Comparison of ENCODE assay signal across 8 cellular contexts in the genomic region with DNA sequence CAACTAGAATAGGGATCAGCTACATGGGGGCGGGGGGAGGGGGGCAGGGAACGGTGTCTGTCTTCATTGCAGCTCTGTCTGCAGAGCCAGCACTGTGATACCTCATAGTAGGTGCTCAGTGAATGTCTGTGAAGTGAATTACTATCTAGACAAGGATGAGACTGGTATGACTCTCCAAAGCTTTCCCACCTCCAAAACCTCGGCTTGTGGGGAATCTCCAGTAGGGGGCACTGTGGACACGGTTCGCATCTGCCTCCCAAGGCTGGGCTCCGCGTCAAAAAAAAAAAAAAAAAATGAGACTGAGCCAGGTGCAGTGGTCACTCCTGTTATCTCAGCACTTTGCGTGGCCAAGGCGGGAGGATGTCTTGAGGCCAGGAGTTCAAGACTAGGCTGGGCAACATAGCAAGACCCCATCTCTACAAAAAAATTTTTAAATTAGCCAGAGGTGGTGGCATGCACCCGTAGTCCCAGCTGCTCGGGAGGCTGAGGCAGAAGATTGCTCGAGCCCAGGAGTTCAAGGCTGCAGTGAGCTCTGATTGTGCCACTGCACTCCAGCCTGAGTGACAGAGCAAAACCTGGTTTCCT. TPM values are rescaled to one million over a fixed set of nuclear protein-coding genes. Genes with fewer than 3 reads are reported as not detected.
DNase-seq lines count a peak whose midpoint lies in the region; ATAC-seq and TF ChIP-seq lines count a peak whose summit lies in the region.

No MANE protein-coding gene starts in this region.

- no peak overlapping the region for H4K5ac ChIP-seq in IMR-90 (ENCODE audit: low read depth, low read length)

- peak overlapping the region; percentile 77 for H3K27ac ChIP-seq in IMR-90 (ENCODE audit: insufficient read depth, low read length)
- H3K27ac ChIP-seq in cardiac muscle cell, result no peak overlapping the region

- H3K9me3 ChIP-seq in IMR-90 (ENCODE audit: control insufficient read depth, insufficient read depth, low read length) (no peaks in the 10 kb centered on the region), cardiac muscle cell (ENCODE audit: low read depth) (no peaks in the 10 kb centered on the region)

- no peak overlapping the region for H3K4me3 Mint-ChIP-seq in activated CD4-positive, alpha-beta memory T cell treated with anti-CD3 and anti-CD28 coated beads for 36 hours

- peak overlapping the region; percentile 78 for H2AK9ac ChIP-seq in IMR-90 (replicated peaks; ENCODE audit: low read depth, low read length, poor library complexity)

- H3K9ac ChIP-seq in IMR-90 (ENCODE audit: low read depth, low read length), result no peak overlapping the region

- H2AFZ ChIP-seq in IMR-90 (replicated peaks; ENCODE audit: low read length, poor library complexity), result peak overlapping the region; percentile 55

- BruUV-seq in IMR-90 (replicated peaks; lab: Mats Ljungman, UMichigan), result no TSS peak

- H3K23ac ChIP-seq in IMR-90 (ENCODE audit: low read depth, low read length), result peak overlapping the region; percentile 94; the same call in 1 of the 2 replicates

- H2BK120ac ChIP-seq in IMR-90 (ENCODE audit: low read depth, low read length), result peak overlapping the region; percentile 97

- H3K4me2 ChIP-seq in IMR-90 (ENCODE audit: low read depth, low read length), result no peak overlapping the region

- peak overlapping the region; percentile 81 for H3K14ac ChIP-seq in IMR-90 (replicated peaks; ENCODE audit: low read depth, low read length)

- H3K27me3 Mint-ChIP-seq in activated CD4-positive, alpha-beta memory T cell treated with anti-CD3 and anti-CD28 coated beads for 36 hours, result no peaks in the 10 kb centered on the region

- H2AK5ac ChIP-seq in IMR-90 (ENCODE audit: low read depth, low read length), result peak overlapping the region; percentile 94

- dilution Hi-C loops in IMR-90 (cut with HindIII; ENCODE audit: low sequenced_read_pairs, unreplicated experiment), result no loop called here

- ATAC-seq in IMR-90 (ENCODE audit: low read depth) (peak; percentile 64), HG03342 (IDR thresholded peaks at IDR 0.05; ENCODE audit: unreplicated experiment) (no peak), GM19467 (IDR thresholded peaks at IDR 0.05; ENCODE audit: unreplicated experiment) (no peak)

- DNase-seq in DMS53 (lab: John Stamatoyannopoulos, UW) (peak; percentile 81), IMR-90 (peak; percentile 67), cardiac muscle cell (ENCODE audit: low read depth in 1 of 2, low spot score in 1 of 2) (peak; percentile 44 to 79)
- peak; percentile 58 for DNase-seq in activated CD4-positive, alpha-beta memory T cell treated with anti-CD3 and anti-CD28 coated beads for 36 hours
- DNase-seq in stimulated activated CD4-positive, alpha-beta T cell treated with anti-CD3 and anti-CD28 coated beads, Interleukin-12 subunit alpha, Interleukin-12 subunit beta, amount 100 ng/mL, for 48 hours (ENCODE audit: low read depth in 2 of 3, low spot score in 1 of 3), result peak; percentile 23 to 45 (median 33)
- no peak for DNase-seq in effector CD8-positive, alpha-beta T cell (lab: John Stamatoyannopoulos, UW)

- H3K4me1 Mint-ChIP-seq in activated CD4-positive, alpha-beta memory T cell treated with anti-CD3 and anti-CD28 coated beads for 36 hours (ENCODE audit: low read depth), result peaks cover 11% of the 10 kb centered on the region

- no peaks in the 10 kb centered on the region for H3K9me3 Mint-ChIP-seq in activated CD4-positive, alpha-beta memory T cell treated with anti-CD3 and anti-CD28 coated beads for 36 hours

- 80% methylated on average over 4 of the region's 12 CpGs; no CpG with 5 or more reads in 1 of the 2 experiments for WGBS in IMR-90 (ENCODE audit: extremely low coverage in 2 of 2, insufficient read length in 1 of 2), 2 experiments

- H3K56ac ChIP-seq in IMR-90 (ENCODE audit: extremely low read depth, insufficient read depth, low read length), result peak overlapping the region; percentile 56; the same call in 1 of the 2 replicates

- peak; percentile 76 for TF ChIP-seq RAD21 in IMR-90 (IDR thresholded peaks at IDR 0.05; ENCODE audit: low read length)

- intact Hi-C loops in IMR-90 (cut with micrococcal nuclease), result loop anchor here (1.0 kb wide), 1 partner anchor 43 kb away; no protein-coding TSS in a partner anchor
- intact Hi-C loops in activated CD4-positive, alpha-beta memory T cell treated with anti-CD3 and anti-CD28 coated beads for 36 hours (cut with micrococcal nuclease), result loop anchor here (1.0 kb wide), 1 partner anchor 42 kb away; no protein-coding TSS in a partner anchor

- H3K4me1 ChIP-seq in IMR-90 (ENCODE audit: control insufficient read depth, insufficient read depth, low read length) (peaks cover 14% of the 10 kb centered on the region), cardiac muscle cell (ENCODE audit: low read depth) (no peaks in the 10 kb centered on the region)

- H3K4ac ChIP-seq in IMR-90 (ENCODE audit: low read depth, low read length), result peak overlapping the region; percentile 98

- no peak overlapping the region for H3K27ac Mint-ChIP-seq in activated CD4-positive, alpha-beta memory T cell treated with anti-CD3 and anti-CD28 coated beads for 36 hours

- POLR2A ChIA-PET in IMR-90 (lab: Charles Lee; ENCODE audit: unreplicated experiment), result interaction anchor here (0.7 kb wide), 1 partner anchor 45 kb away, joined by 5 read pairs; no protein-coding TSS in a partner anchor
- POLR2A ChIA-PET in activated CD4-positive, alpha-beta memory T cell treated with anti-CD3 and anti-CD28 coated beads for 36 hours (lab: Charles Lee), result interaction anchor here (0.8 kb wide), 1 partner anchor 10 kb away, joined by 3 read pairs; no protein-coding TSS in a partner anchor

- no peak overlapping the region for H3K4me3 ChIP-seq in IMR-90 (ENCODE audit: insufficient read depth, low read depth, low read length)
- no peak overlapping the region for H3K4me3 ChIP-seq in cardiac muscle cell

- peaks cover 5% of the 10 kb centered on the region; the same call in 1 of the 2 replicates for H4K20me1 ChIP-seq in IMR-90 (ENCODE audit: insufficient read depth, low read length)

- TF ChIP-seq POLR2A in IMR-90 (IDR thresholded peaks at IDR 0.05; ENCODE audit: low read depth, low read length), result no peak

- H3K36me3 ChIP-seq in IMR-90 (ENCODE audit: control insufficient read depth, insufficient read depth, low read length), result peaks cover 6% of the 10 kb centered on the region; the same call in 1 of the 2 replicates
- H3K36me3 ChIP-seq in cardiac muscle cell, result no peaks in the 10 kb centered on the region

- CTCF ChIA-PET in IMR-90 (lab: Yijun Ruan, JAX), result interaction anchor here (0.6 to 1.4 kb wide), 6 partner anchors 8 to 42 kb away, joined by 3 to 6 read pairs (median 4); no protein-coding TSS in a partner anchor
- CTCF ChIA-PET in activated CD4-positive, alpha-beta memory T cell treated with anti-CD3 and anti-CD28 coated beads for 36 hours (lab: Charles Lee), result interaction anchor here (0.6 to 2.7 kb wide), 11 partner anchors 9 to 1103 kb away, joined by 3 to 9 read pairs (median 5); a partner anchor contains a TSS

- peak overlapping the region; percentile 25 to 90; a peak in 3 of 4 replicates for H4K8ac ChIP-seq in IMR-90 (ENCODE audit: low read depth in 2 of 2, low read length in 2 of 2)

- H2BK5ac ChIP-seq in IMR-90 (ENCODE audit: low read depth, low read length, poor library complexity, severe bottlenecking), result peak overlapping the region; percentile 92

- no peaks in the 10 kb centered on the region for H3K27me3 ChIP-seq in IMR-90 (ENCODE audit: control insufficient read depth, insufficient read depth, low read length)
- no peaks in the 10 kb centered on the region for H3K27me3 ChIP-seq in cardiac muscle cell

- peak overlapping the region; percentile 96 for H2BK20ac ChIP-seq in IMR-90 (ENCODE audit: low read depth, low read length)

- peak overlapping the region; percentile 86; the same call in 2 of the 3 replicates for H2BK15ac ChIP-seq in IMR-90 (ENCODE audit: low read depth, low read length)

- H3K18ac ChIP-seq in IMR-90 (ENCODE audit: low read depth, low read length), result peak overlapping the region; percentile 38; the same call in 1 of the 2 replicates

- H3K9me1 ChIP-seq in IMR-90 (ENCODE audit: insufficient read depth, low read length), result peaks cover 15% of the 10 kb centered on the region

- in situ Hi-C loops in IMR-90 (cut with MboI; ENCODE audit: low sequenced_read_pairs), result loop anchor here (5.0 kb wide), 1 partner anchor 42 kb away; no protein-coding TSS in a partner anchor

- H4K91ac ChIP-seq in IMR-90 (ENCODE audit: insufficient read depth, low read depth, low read length), result peak overlapping the region; percentile 78

- peaks cover 22 to 60% of the 10 kb centered on the region in 2 experiments for H3K79me1 ChIP-seq in IMR-90 (ENCODE audit: low read depth in 1 of 2, low read length in 2 of 2)

- H3K36me3 Mint-ChIP-seq in activated CD4-positive, alpha-beta memory T cell treated with anti-CD3 and anti-CD28 coated beads for 36 hours, result peaks cover 11% of the 10 kb centered on the region

- peak; percentile 80 for TF ChIP-seq CTCF in IMR-90 (conservative IDR thresholded peaks at IDR 0.05; ENCODE audit: low read depth, low read length)
- peak; percentile 83 for TF ChIP-seq CTCF in cardiac muscle cell (IDR thresholded peaks at IDR 0.05; ENCODE audit: low read depth, low read length)

TF ChIP-seq in IMR-90, 13 proteins besides CTCF, POLR2A, EP300 and RAD21 (continues in another document):
- TF ChIP-seq SMC3 (IDR thresholded peaks at IDR 0.05; ENCODE audit: low read depth, low read length), result peak; percentile 74

RNA-seq across cellular contexts. Expression of a gene that starts 9.6 kb away (rescaled TPM):
- total RNA-seq in IMR-90 (2012; rRNA removed) (3.9 and 4.4 TPM in 2 replicates), cardiac muscle cell (5.7 and 12.9 TPM in 2 replicates)
- polyA plus RNA-seq in IMR-90 (2012; rRNA removed) (4.7 and 5.9 TPM in 2 replicates), cardiac muscle cell (11.6 and 18.5 TPM in 2 replicates)
- 2.7 and 2.9 TPM in 2 replicates for polyA plus RNA-seq in IMR-90 (2012; cell fraction: cytosol; rRNA removed)
- polyA plus RNA-seq in IMR-90 (2012; cell fraction: nucleus; rRNA removed; ENCODE audit: low replicate concordance), result 10.6 and 11.6 TPM in 2 replicates
- total RNA-seq in activated CD4-positive, alpha-beta memory T cell treated with anti-CD3 and anti-CD28 coated beads for 36 hours, result 10 to 100 TPM; 42.3 to 44.5 TPM

RNA-seq across cellular contexts. Expression of a gene that starts 32.0 kb away (rescaled TPM):
- total RNA-seq in IMR-90 (2012; rRNA removed), result 1,441 and 1,485 TPM in 2 replicates
- polyA plus RNA-seq in IMR-90 (2012; rRNA removed), result 2,783 and 2,870 TPM in 2 replicates
- 1,325 and 1,597 TPM in 2 replicates for polyA plus RNA-seq in IMR-90 (2012; cell fraction: cytosol; rRNA removed)
- 924 and 1,074 TPM in 2 replicates for polyA plus RNA-seq in IMR-90 (2012; cell fraction: nucleus; rRNA removed; ENCODE audit: low replicate concordance)
- total RNA-seq in activated CD4-positive, alpha-beta memory T cell treated with anti-CD3 and anti-CD28 coated beads for 36 hours, result under 1 TPM in 1 of 2 experiments, not detected in 1; 0.12 TPM
- total RNA-seq in cardiac muscle cell, result 1.1 and 1.6 TPM in 2 replicates
- polyA plus RNA-seq in cardiac muscle cell, result 1.9 and 5.7 TPM in 2 replicates

RNA-seq across cellular contexts. Expression of a gene that starts 59.4 kb away (rescaled TPM):
- total RNA-seq in IMR-90 (2012; rRNA removed) (233 and 295 TPM in 2 replicates), cardiac muscle cell (51.5 and 59.5 TPM in 2 replicates)
- polyA plus RNA-seq in IMR-90 (2012; rRNA removed) (178 and 187 TPM in 2 replicates), cardiac muscle cell (10.1 and 13.8 TPM in 2 replicates)
- polyA plus RNA-seq in IMR-90 (2012; cell fraction: cytosol; rRNA removed), result 282 and 325 TPM in 2 replicates
- 110 and 121 TPM in 2 replicates for polyA plus RNA-seq in IMR-90 (2012; cell fraction: nucleus; rRNA removed; ENCODE audit: low replicate concordance)
- total RNA-seq in activated CD4-positive, alpha-beta memory T cell treated with anti-CD3 and anti-CD28 coated beads for 36 hours, result 10 to 100 TPM; 41.1 to 44.7 TPM

Comparison
In these comparisons a context has a peak if more than half of its experiments do, and no peak if none do; other contexts are left out.
1. RNA of a gene that starts 32.0 kb away (total RNA-seq): 1,441 to 1,485 TPM in IMR-90; 1.1 to 1.6 TPM in cardiac muscle cell and 0.12 TPM in activated CD4-positive, alpha-beta memory T cell treated with anti-CD3 and anti-CD28 coated beads for 36 hours; every median in the first group is over 100 times any median in the second.